ENCODE assay signal across 8 cellular contexts in genomic region chr2:233854241-233854981, GRCh38. TPM values are rescaled to one million over a fixed set of nuclear protein-coding genes. Genes with fewer than 3 reads are reported as not detected.
DNase-seq lines count a peak whose midpoint lies in the region; ATAC-seq and TF ChIP-seq lines count a peak whose summit lies in the region.

Gene HJURP, minus strand, starts transcription at chr2:233854535. Its CDS starts 35 bp downstream, at chr2:233854500.

- TF ChIP-seq CTCF in coronary artery (IDR thresholded peaks at IDR 0.05): no peak

- peak within 1 kb of the TSS; percentile 72 to 95 (median 92) for H3K9ac ChIP-seq in BLaER1 treated with 17β-estradiol and CSF1 and Interleukin-3, amounts not matched to agents 10 nM and 100 nM

- H3K27ac ChIP-seq in BLaER1 treated with 17β-estradiol and CSF1 and Interleukin-3, amounts not matched to agents 10 nM and 100 nM: peak within 1 kb of the TSS in 10 of 11 experiments; percentile 25 to 95 (median 92); a peak in 19 of 22 replicates
- H3K27ac ChIP-seq in coronary artery: peak within 1 kb of the TSS; percentile 3 to 68

- peaks cover 0 to 41% (median 29%) of the 10 kb centered on the region in 11 experiments; a peak in 16 of 22 replicates for H4K20me1 ChIP-seq in BLaER1 treated with 17β-estradiol and CSF1 and Interleukin-3, amounts not matched to agents 10 nM and 100 nM

- H3K27me3 ChIP-seq in BLaER1 treated with 17β-estradiol and CSF1 and Interleukin-3, amounts not matched to agents 10 nM and 100 nM: no peaks in the 10 kb centered on the region

- H3K4me1 ChIP-seq in BLaER1 treated with 17β-estradiol and CSF1 and Interleukin-3, amounts not matched to agents 10 nM and 100 nM: peaks cover 21 to 49% (median 25%) of the 10 kb centered on the region in 10 experiments

- H3K4me2 ChIP-seq in BLaER1 treated with 17β-estradiol and CSF1 and Interleukin-3, amounts not matched to agents 10 nM and 100 nM: peak within 1 kb of the TSS; percentile 80 to 99 (median 92)

- peak within 1 kb of the TSS; percentile 74 to 96 (median 88) for H3K4me3 ChIP-seq in BLaER1 treated with 17β-estradiol and CSF1 and Interleukin-3, amounts not matched to agents 10 nM and 100 nM
- H3K4me3 ChIP-seq in coronary artery: peak within 1 kb of the TSS; percentile 73

- DNase-seq in NCI-H526 (lab: John Stamatoyannopoulos, UW) (peak; percentile 93 to 97), coronary artery (ENCODE audit: low spot score) (peak; percentile 94), left lobe of liver (ENCODE audit: low spot score) (peak; percentile 93)
- DNase-seq in activated CD4-positive, alpha-beta T cell treated with anti-CD3 and anti-CD28 coated beads for 4 hours: peak; percentile 81 to 83
- peak; percentile 91 for DNase-seq in stimulated activated CD4-positive, alpha-beta T cell treated with anti-CD3 and anti-CD28 coated beads, Interleukin-2, amount 100 ng/mL, for 24 hours

- ATAC-seq in GM19328 (IDR thresholded peaks at IDR 0.05; ENCODE audit: unreplicated experiment): peak; percentile 92
- peak; percentile 88 for ATAC-seq in HG03469 (IDR thresholded peaks at IDR 0.05; ENCODE audit: unreplicated experiment)
- ATAC-seq in left lobe of liver: peak; percentile 97

- peaks cover 0 to 13% (median 0%) of the 10 kb centered on the region in 11 experiments; a peak in 7 of 22 replicates for H3K9me3 ChIP-seq in BLaER1 treated with 17β-estradiol and CSF1 and Interleukin-3, amounts not matched to agents 10 nM and 100 nM (replicated peaks in 1 of 11)

- H3K36me3 ChIP-seq in BLaER1 treated with 17β-estradiol and CSF1 and Interleukin-3, amounts not matched to agents 10 nM and 100 nM: peaks cover 0 to 41% (median 35%) of the 10 kb centered on the region in 11 experiments; a peak in 18 of 22 replicates

RNA-seq across cellular contexts. Expression of gene HJURP, which starts in this region (rescaled TPM):
- 0.50 TPM for total RNA-seq in left lobe of liver

Comparison
In these comparisons a context has a peak if more than half of its experiments do, and no peak if none do; other contexts are left out.
1. Peak in every context shown above with its lines: DNase-seq, ATAC-seq, H3K4me3 ChIP-seq and H3K27ac ChIP-seq.
2. Peak in DNase-seq and ATAC-seq in left lobe of liver; RNA of the gene not detected or under 1 TPM.